ENCODE assay signal across 1 cellular context in the genomic region with DNA sequence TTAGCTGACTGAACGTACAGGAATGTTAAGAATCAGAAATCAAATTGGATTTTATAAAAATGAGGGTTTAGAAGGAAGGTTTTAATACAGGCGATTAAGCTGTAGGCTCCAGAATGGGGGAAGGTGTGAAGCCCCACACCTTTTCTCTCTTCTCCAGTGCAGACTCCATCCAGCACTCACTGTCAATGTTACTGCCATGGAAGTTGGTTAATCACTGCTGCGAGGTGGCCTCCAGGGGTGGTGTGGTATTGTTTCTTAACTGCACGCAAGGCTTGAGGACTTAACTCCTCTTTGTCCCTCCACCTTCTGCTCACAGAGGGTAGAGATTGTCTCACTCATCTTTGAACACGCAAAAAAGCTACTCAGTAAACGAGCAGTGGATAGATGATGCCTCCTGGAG.
TF ChIP-seq lines count a peak whose summit lies in the region.

No MANE protein-coding gene starts in this region.

TF ChIP-seq in K562, 482 proteins besides CTCF, POLR2A, EP300 and RAD21:
- TF ChIP-seq SRSF9 (IDR thresholded peaks at IDR 0.05; ENCODE audit: borderline replicate concordance, low read depth, low read length) = no peak
- no peak for TF ChIP-seq ZBTB8A (IDR thresholded peaks at IDR 0.05; ENCODE audit: partially characterized antibody)
- TF ChIP-seq C11orf30 (IDR thresholded peaks at IDR 0.05; ENCODE audit: low read depth) = no peak
- TF ChIP-seq BDP1 (IDR thresholded peaks at IDR 0.05; ENCODE audit: insufficient read depth, insufficient read length) = no peak
- no peak for TF ChIP-seq BRD9 (IDR thresholded peaks at IDR 0.05; ENCODE audit: low read depth, partially characterized antibody)
- TF ChIP-seq SMC3 (conservative IDR thresholded peaks at IDR 0.05; ENCODE audit: insufficient read depth, low read depth, low read length) = no peak
- no peak for TF ChIP-seq NELFE (IDR thresholded peaks at IDR 0.05; ENCODE audit: insufficient read depth, insufficient read length)
- TF ChIP-seq CHD1 (IDR thresholded peaks at IDR 0.05; ENCODE audit: low read length) = no peak
- no peak for TF ChIP-seq CSDE1 (IDR thresholded peaks at IDR 0.05)
- TF ChIP-seq NR1H2 (CRISPR knock-in tag; IDR thresholded peaks at IDR 0.05) = no peak
- TF ChIP-seq BHLHE40 (IDR thresholded peaks at IDR 0.05; ENCODE audit: low read length) = no peak
- no peak for TF ChIP-seq ZNF197 (CRISPR knock-in tag; IDR thresholded peaks at IDR 0.05; ENCODE audit: low read depth)
- TF ChIP-seq, protein P1, sequence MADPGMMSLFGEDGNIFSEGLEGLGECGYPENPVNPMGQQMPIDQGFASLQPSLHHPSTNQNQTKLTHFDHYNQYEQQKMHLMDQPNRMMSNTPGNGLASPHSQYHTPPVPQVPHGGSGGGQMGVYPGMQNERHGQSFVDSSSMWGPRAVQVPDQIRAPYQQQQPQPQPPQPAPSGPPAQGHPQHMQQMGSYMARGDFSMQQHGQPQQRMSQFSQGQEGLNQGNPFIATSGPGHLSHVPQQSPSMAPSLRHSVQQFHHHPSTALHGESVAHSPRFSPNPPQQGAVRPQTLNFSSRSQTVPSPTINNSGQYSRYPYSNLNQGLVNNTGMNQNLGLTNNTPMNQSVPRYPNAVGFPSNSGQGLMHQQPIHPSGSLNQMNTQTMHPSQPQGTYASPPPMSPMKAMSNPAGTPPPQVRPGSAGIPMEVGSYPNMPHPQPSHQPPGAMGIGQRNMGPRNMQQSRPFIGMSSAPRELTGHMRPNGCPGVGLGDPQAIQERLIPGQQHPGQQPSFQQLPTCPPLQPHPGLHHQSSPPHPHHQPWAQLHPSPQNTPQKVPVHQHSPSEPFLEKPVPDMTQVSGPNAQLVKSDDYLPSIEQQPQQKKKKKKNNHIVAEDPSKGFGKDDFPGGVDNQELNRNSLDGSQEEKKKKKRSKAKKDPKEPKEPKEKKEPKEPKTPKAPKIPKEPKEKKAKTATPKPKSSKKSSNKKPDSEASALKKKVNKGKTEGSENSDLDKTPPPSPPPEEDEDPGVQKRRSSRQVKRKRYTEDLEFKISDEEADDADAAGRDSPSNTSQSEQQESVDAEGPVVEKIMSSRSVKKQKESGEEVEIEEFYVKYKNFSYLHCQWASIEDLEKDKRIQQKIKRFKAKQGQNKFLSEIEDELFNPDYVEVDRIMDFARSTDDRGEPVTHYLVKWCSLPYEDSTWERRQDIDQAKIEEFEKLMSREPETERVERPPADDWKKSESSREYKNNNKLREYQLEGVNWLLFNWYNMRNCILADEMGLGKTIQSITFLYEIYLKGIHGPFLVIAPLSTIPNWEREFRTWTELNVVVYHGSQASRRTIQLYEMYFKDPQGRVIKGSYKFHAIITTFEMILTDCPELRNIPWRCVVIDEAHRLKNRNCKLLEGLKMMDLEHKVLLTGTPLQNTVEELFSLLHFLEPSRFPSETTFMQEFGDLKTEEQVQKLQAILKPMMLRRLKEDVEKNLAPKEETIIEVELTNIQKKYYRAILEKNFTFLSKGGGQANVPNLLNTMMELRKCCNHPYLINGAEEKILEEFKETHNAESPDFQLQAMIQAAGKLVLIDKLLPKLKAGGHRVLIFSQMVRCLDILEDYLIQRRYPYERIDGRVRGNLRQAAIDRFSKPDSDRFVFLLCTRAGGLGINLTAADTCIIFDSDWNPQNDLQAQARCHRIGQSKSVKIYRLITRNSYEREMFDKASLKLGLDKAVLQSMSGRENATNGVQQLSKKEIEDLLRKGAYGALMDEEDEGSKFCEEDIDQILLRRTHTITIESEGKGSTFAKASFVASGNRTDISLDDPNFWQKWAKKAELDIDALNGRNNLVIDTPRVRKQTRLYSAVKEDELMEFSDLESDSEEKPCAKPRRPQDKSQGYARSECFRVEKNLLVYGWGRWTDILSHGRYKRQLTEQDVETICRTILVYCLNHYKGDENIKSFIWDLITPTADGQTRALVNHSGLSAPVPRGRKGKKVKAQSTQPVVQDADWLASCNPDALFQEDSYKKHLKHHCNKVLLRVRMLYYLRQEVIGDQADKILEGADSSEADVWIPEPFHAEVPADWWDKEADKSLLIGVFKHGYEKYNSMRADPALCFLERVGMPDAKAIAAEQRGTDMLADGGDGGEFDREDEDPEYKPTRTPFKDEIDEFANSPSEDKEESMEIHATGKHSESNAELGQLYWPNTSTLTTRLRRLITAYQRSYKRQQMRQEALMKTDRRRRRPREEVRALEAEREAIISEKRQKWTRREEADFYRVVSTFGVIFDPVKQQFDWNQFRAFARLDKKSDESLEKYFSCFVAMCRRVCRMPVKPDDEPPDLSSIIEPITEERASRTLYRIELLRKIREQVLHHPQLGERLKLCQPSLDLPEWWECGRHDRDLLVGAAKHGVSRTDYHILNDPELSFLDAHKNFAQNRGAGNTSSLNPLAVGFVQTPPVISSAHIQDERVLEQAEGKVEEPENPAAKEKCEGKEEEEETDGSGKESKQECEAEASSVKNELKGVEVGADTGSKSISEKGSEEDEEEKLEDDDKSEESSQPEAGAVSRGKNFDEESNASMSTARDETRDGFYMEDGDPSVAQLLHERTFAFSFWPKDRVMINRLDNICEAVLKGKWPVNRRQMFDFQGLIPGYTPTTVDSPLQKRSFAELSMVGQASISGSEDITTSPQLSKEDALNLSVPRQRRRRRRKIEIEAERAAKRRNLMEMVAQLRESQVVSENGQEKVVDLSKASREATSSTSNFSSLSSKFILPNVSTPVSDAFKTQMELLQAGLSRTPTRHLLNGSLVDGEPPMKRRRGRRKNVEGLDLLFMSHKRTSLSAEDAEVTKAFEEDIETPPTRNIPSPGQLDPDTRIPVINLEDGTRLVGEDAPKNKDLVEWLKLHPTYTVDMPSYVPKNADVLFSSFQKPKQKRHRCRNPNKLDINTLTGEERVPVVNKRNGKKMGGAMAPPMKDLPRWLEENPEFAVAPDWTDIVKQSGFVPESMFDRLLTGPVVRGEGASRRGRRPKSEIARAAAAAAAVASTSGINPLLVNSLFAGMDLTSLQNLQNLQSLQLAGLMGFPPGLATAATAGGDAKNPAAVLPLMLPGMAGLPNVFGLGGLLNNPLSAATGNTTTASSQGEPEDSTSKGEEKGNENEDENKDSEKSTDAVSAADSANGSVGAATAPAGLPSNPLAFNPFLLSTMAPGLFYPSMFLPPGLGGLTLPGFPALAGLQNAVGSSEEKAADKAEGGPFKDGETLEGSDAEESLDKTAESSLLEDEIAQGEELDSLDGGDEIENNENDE (IDR thresholded peaks at IDR 0.05; ENCODE audit: low read depth, low read length) = no peak
- TF ChIP-seq ZNF165 (CRISPR knock-in tag; IDR thresholded peaks at IDR 0.05; ENCODE audit: borderline replicate concordance) = no peak
- no peak for TF ChIP-seq ZNF57 (CRISPR knock-in tag; IDR thresholded peaks at IDR 0.05)
- no peak for TF ChIP-seq STAT5A (IDR thresholded peaks at IDR 0.05; ENCODE audit: borderline replicate concordance, low read length)
- TF ChIP-seq ESRRB (CRISPR knock-in tag; IDR thresholded peaks at IDR 0.05; ENCODE audit: borderline replicate concordance) = no peak
